Comparison of ENCODE assay signal across 8 cellular contexts in the genomic region with DNA sequence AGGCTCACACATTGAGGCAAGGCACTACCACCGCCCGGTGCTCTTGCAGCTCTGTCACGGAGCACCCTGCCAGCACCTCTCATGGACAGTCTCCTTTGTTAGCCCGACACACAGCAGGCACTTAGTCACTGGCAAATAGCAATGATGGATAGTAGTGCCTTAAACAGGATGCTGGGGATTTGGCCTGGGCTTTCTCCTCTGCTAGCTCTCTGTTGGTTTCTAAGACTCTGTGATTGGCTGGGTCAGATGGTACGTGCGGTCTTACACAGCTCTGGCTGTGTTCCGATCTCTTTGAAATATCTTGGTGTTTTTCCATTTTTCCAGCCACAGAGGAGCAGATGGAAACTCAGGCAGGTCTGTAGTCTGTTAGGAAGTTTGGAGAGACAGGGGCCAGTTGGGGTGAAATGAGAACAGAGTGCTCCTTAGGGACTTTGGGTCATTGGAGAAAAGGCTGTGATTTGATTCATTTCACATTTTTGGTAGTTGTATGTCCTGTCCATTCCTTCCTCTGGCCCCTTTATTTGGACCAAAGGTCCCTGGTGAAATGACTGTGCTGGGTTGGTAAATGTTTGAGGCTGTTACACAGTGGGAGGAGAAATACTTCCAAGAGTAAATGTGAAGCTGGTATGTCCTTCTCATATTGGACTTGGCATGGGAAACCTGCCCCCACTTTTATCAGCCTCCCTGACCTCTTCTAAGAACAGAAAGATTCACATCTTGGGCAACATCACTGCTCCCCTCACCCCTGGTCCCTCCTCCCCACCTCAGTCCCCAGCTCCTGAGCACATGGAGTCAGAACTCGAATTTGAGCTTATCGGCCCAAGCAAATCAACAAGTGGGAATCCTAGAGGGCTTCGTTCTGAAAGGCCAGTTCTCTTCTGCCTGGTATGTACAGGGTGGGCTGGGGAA. TPM values are rescaled to one million over a fixed set of nuclear protein-coding genes. Genes with fewer than 3 reads are reported as not detected.
DNase-seq lines count a peak whose midpoint lies in the region; ATAC-seq and TF ChIP-seq lines count a peak whose summit lies in the region.

No MANE protein-coding gene starts in this region.

- H3K4me3 ChIP-seq in BLaER1 treated with 17β-estradiol and CSF1 and Interleukin-3, amounts not matched to agents 10 nM and 100 nM: peak overlapping the region in 9 of 10 experiments; percentile 2 to 96 (median 84); a peak in 12 of 20 replicates
- no peak overlapping the region for H3K4me3 ChIP-seq in PC-3 (ENCODE audit: low read length)
- no peak overlapping the region for H3K4me3 ChIP-seq in endodermal cell (ENCODE audit: low read length)

- peaks cover 0 to 17% (median 5%) of the 10 kb centered on the region in 11 experiments; a peak in 10 of 22 replicates for H3K36me3 ChIP-seq in BLaER1 treated with 17β-estradiol and CSF1 and Interleukin-3, amounts not matched to agents 10 nM and 100 nM
- H3K36me3 ChIP-seq in PC-3 (ENCODE audit: low read depth, low read length) (no peaks in the 10 kb centered on the region), endodermal cell (ENCODE audit: control insufficient read depth, insufficient read depth, low read length) (no peaks in the 10 kb centered on the region)

- H3K27me3 Mint-ChIP-seq in endodermal cell (ENCODE audit: insufficient read depth): peaks cover 31% of the 10 kb centered on the region

- intact Hi-C loops in PC-3 (cut with micrococcal nuclease): no loop called here

- peaks cover 12% of the 10 kb centered on the region for H3K9me3 Mint-ChIP-seq in endodermal cell

- peak overlapping the region; percentile 2 for H3K4me3 Mint-ChIP-seq in endodermal cell

- H3K4me2 ChIP-seq in BLaER1 treated with 17β-estradiol and CSF1 and Interleukin-3, amounts not matched to agents 10 nM and 100 nM: peak overlapping the region; percentile 87 to 97 (median 95)
- H3K4me2 ChIP-seq in PC-3 (ENCODE audit: low read length): peak overlapping the region; percentile 99

- H2AFZ ChIP-seq in PC-3 (ENCODE audit: low read length): no peak overlapping the region

- peaks cover 0 to 20% (median 15%) of the 10 kb centered on the region in 11 experiments; a peak in 16 of 22 replicates for H3K9me3 ChIP-seq in BLaER1 treated with 17β-estradiol and CSF1 and Interleukin-3, amounts not matched to agents 10 nM and 100 nM (replicated peaks in 1 of 11)
- no peaks in the 10 kb centered on the region for H3K9me3 ChIP-seq in PC-3 (ENCODE audit: low read length)
- peaks cover 16% of the 10 kb centered on the region for H3K9me3 ChIP-seq in endodermal cell (ENCODE audit: control insufficient read depth, low read length)

- H3K9me2 ChIP-seq in PC-3 (replicated peaks; ENCODE audit: low read length): no peaks in the 10 kb centered on the region

- TF ChIP-seq CTCF in PC-3 (conservative IDR thresholded peaks at IDR 0.05; ENCODE audit: low read depth, low read length): no peak
- TF ChIP-seq CTCF in endodermal cell (conservative IDR thresholded peaks at IDR 0.05): no peak
- TF ChIP-seq CTCF in GM10266 (IDR thresholded peaks at IDR 0.05; ENCODE audit: control insufficient read depth, insufficient read depth, low read depth, missing control alignments): no peak

- POLR2A ChIA-PET in PC-3 (lab: Charles Lee; ENCODE audit: unreplicated experiment): interaction anchor here (0.5 kb wide), 1 partner anchor 13 kb away, joined by 3 read pairs; no protein-coding TSS in a partner anchor

- no TSS peak for BruUV-seq in PC-3 (replicated peaks; lab: Mats Ljungman, UMichigan)

- peaks cover 5% of the 10 kb centered on the region for H3K36me3 Mint-ChIP-seq in endodermal cell (ENCODE audit: low read depth)

- no peak overlapping the region for H3K27ac Mint-ChIP-seq in endodermal cell

- WGBS in endodermal cell (ENCODE audit: insufficient coverage in 1 of 2, insufficient read length in 1 of 2), 2 experiments: 68 to 100% methylated on average over 1 to 10 of the region's 10 CpGs

- H3F3A ChIP-seq in PC-3 (ENCODE audit: low read length, unreplicated experiment): peaks cover 6% of the 10 kb centered on the region

- peaks cover 0 to 49% (median 0%) of the 10 kb centered on the region in 11 experiments; a peak in 7 of 22 replicates for H4K20me1 ChIP-seq in BLaER1 treated with 17β-estradiol and CSF1 and Interleukin-3, amounts not matched to agents 10 nM and 100 nM
- no peaks in the 10 kb centered on the region for H4K20me1 ChIP-seq in PC-3 (ENCODE audit: low read length)

- H3K9ac ChIP-seq in BLaER1 treated with 17β-estradiol and CSF1 and Interleukin-3, amounts not matched to agents 10 nM and 100 nM: peak overlapping the region; percentile 55 to 94 (median 88); a peak in 21 of 22 replicates
- H3K9ac ChIP-seq in PC-3 (ENCODE audit: low read length) (no peak overlapping the region), endodermal cell (ENCODE audit: extremely low read depth, low read length, poor library complexity, severe bottlenecking) (no peak overlapping the region)

- CTCF ChIA-PET in PC-3 (lab: Charles Lee): no interaction called here

- H3K79me2 ChIP-seq in PC-3 (ENCODE audit: low read length): peaks cover 41% of the 10 kb centered on the region

- H3K27me3 ChIP-seq in BLaER1 treated with 17β-estradiol and CSF1 and Interleukin-3, amounts not matched to agents 10 nM and 100 nM: no peaks in the 10 kb centered on the region
- H3K27me3 ChIP-seq in PC-3 (ENCODE audit: low read length) (no peaks in the 10 kb centered on the region), endodermal cell (ENCODE audit: control insufficient read depth, insufficient read depth, low read length, poor library complexity, severe bottlenecking) (peaks cover 14% of the 10 kb centered on the region)

- peaks cover 73 to 86% (median 82%) of the 10 kb centered on the region in 10 experiments for H3K4me1 ChIP-seq in BLaER1 treated with 17β-estradiol and CSF1 and Interleukin-3, amounts not matched to agents 10 nM and 100 nM
- peaks cover 58% of the 10 kb centered on the region for H3K4me1 ChIP-seq in PC-3 (ENCODE audit: insufficient read depth, low read length)
- peaks cover 13% of the 10 kb centered on the region for H3K4me1 ChIP-seq in endodermal cell (ENCODE audit: control insufficient read depth, insufficient read depth, low read length)

- H3K27ac ChIP-seq in BLaER1 treated with 17β-estradiol and CSF1 and Interleukin-3, amounts not matched to agents 10 nM and 100 nM: peak overlapping the region; percentile 36 to 93 (median 85); a peak in 20 of 22 replicates
- H3K27ac ChIP-seq in PC-3 (ENCODE audit: low read length) (no peak overlapping the region), endodermal cell (ENCODE audit: low read depth, low read length) (no peak overlapping the region)

- DNase-seq in PC-3: peak; percentile 20
- DNase-seq in endodermal cell: peak; percentile 88
- peak; percentile 69 for DNase-seq in non-pigmented ciliary epithelial cell (ENCODE audit: low read depth)
- no peak for DNase-seq in stimulated activated naive CD4-positive, alpha-beta T cell (lab: John Stamatoyannopoulos, UW)
- DNase-seq in GM10266 (ENCODE audit: extremely low spot score): no peak
- no peak for DNase-seq in DMS153 treated with DMSO at 0.1 percent for 48 hours (lab: John Stamatoyannopoulos, UW; ENCODE audit: unreplicated experiment)

- peaks cover 27% of the 10 kb centered on the region for H3K4me1 Mint-ChIP-seq in endodermal cell

- ATAC-seq in PC-3: no peak
- no peak for ATAC-seq in GM21825 (IDR thresholded peaks at IDR 0.05; ENCODE audit: unreplicated experiment)

RNA-seq across cellular contexts. Expression of a gene that starts 3.4 kb away (rescaled TPM):
- 11.3 and 15.6 TPM in 2 replicates for total RNA-seq in PC-3 (2014; rRNA removed)
- 1 to 10 TPM; 6.3 to 9.0 TPM for total RNA-seq in endodermal cell
- polyA plus RNA-seq in endodermal cell (2013, experiment 1 of 2): 9.3 TPM
- 6.3 TPM for polyA plus RNA-seq in endodermal cell (2013, experiment 2 of 2)

RNA-seq across cellular contexts. Expression of a gene that starts 23.1 kb away (rescaled TPM):
- total RNA-seq in PC-3 (2014; rRNA removed) (40.5 and 45.0 TPM in 2 replicates), endodermal cell (10 to 100 TPM; 51.5 to 64.3 TPM)
- 67.7 TPM for polyA plus RNA-seq in endodermal cell (2013, experiment 1 of 2)
- polyA plus RNA-seq in endodermal cell (2013, experiment 2 of 2): 58.3 TPM

Comparison
In these comparisons a context has a peak if more than half of its experiments do, and no peak if none do; other contexts are left out.
1. H3K27ac ChIP-seq: peak in BLaER1 treated with 17β-estradiol and CSF1 and Interleukin-3, amounts not matched to agents 10 nM and 100 nM (11 of 11); none in PC-3 (single experiment) and endodermal cell (single experiment).
2. H3K4me3 ChIP-seq: peak in BLaER1 treated with 17β-estradiol and CSF1 and Interleukin-3, amounts not matched to agents 10 nM and 100 nM (9 of 10); none in PC-3 (single experiment) and endodermal cell (single experiment).
3. H3K9ac ChIP-seq: peak in BLaER1 treated with 17β-estradiol and CSF1 and Interleukin-3, amounts not matched to agents 10 nM and 100 nM (11 of 11); none in PC-3 (single experiment) and endodermal cell (single experiment).
4. DNase-seq: peak in PC-3 (single experiment), endodermal cell (single experiment) and non-pigmented ciliary epithelial cell (single experiment); none in stimulated activated naive CD4-positive, alpha-beta T cell (0 of 6), GM10266 (single experiment) and DMS153 treated with DMSO at 0.1 percent for 48 hours (single experiment).